ENCODE assay signal across 22 cellular contexts in the genomic region with DNA sequence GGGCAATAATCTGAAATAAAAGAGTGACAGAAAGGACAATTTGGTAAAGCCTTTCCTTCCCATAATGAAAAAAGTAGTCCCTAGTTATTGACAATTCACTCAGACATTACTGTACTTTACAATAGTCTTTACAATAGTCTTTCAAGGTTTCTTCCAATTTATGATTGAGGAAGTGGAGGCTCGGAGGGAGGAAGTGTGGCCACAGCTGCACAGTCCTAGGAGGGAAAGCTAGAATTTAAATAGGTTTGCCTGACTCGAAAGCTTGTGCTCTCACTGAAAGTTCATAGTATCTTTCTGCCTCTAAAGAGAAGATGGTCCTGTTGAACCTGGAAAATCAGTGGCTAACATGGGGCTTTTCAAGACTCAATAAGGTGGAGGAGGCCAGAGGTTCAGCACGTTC.
DNase-seq lines count a peak whose midpoint lies in the region; ATAC-seq and TF ChIP-seq lines count a peak whose summit lies in the region.
"Had no signal": no experiment of that assay in that cellular context is flagged by ENCODE, and none has a peak within 500 bp of the region (broad histone marks: within the 10 kb centered on the region; RNA-seq: fewer than 3 reads in every experiment).

No MANE protein-coding gene starts in this region.

- no peak overlapping the region for H3K4me3 Mint-ChIP-seq in glutamatergic neuron (ENCODE audit: unreplicated experiment)
- H3K4me3 Mint-ChIP-seq in effector memory CD8-positive, alpha-beta T cell = no peak overlapping the region
- H3K4me3 Mint-ChIP-seq: activated naive CD8-positive, alpha-beta T cell; activated T-cell treated with anti-CD3 and anti-CD28 coated beads, Interleukin-2, amount 50 U/mL, for 4 hours; neural progenitor cell had no signal

- H3K9me3 ChIP-seq in KOPT-K1 (ENCODE audit: insufficient read depth, low read length, poor library complexity, severe bottlenecking) = no peaks in the 10 kb centered on the region
- H3K9me3 ChIP-seq: SJCRH30, uterus had no signal

- H3K27ac ChIP-seq in KOPT-K1 (ENCODE audit: low read depth, low read length, poor library complexity, severe bottlenecking) = peak overlapping the region; percentile 41
- H3K27ac ChIP-seq: brain microvascular endothelial cell, neural progenitor cell, SJCRH30, uterus had no signal

- H3K36me3 ChIP-seq in KOPT-K1 (ENCODE audit: insufficient read depth, low read length) = no peaks in the 10 kb centered on the region
- H3K36me3 ChIP-seq: neural progenitor cell, SJCRH30, uterus had no signal

- TF ChIP-seq CTCF in glutamatergic neuron (IDR thresholded peaks at IDR 0.05; ENCODE audit: partially characterized antibody, unreplicated experiment) = no peak

- DNase-seq in CD1c-positive myeloid dendritic cell (ENCODE audit: extremely low spot score) (peak; percentile 42), SIG-M5 treated with dmso at 0.1 percent for 504 hours (lab: John Stamatoyannopoulos, UW; ENCODE audit: unreplicated experiment) (peak; percentile 88), glutamatergic neuron (no peak), dedifferentiated amniotic fluid mesenchymal stem cell (ENCODE audit: extremely low spot score) (no peak), NCI-H345 treated with DMSO at 0.1 percent for 48 hours (lab: John Stamatoyannopoulos, UW; ENCODE audit: unreplicated experiment) (no peak)
- DNase-seq in effector memory CD8-positive, alpha-beta T cell = no peak
- DNase-seq in effector CD4-positive, alpha-beta T cell = no peak
- DNase-seq: activated T-cell treated with anti-CD3 and anti-CD28 coated beads, Interleukin-2, amount 50 U/mL, for 4 hours; brain microvascular endothelial cell; COR-L47; EL; islet precursor cell; NCI-H1417 treated with DMSO at 0.1 percent for 48 hours; NCI-H226; retina; stimulated activated CD4-positive, alpha-beta T cell treated with anti-CD3 and anti-CD28 coated beads, Interleukin-15, amount 100 ng/mL, for 24 hours; T1000; uterus had no signal

- ATAC-seq in effector memory CD8-positive, alpha-beta T cell (replicated peaks) = no peak
- ATAC-seq: activated T-cell treated with anti-CD3 and anti-CD28 coated beads, Interleukin-2, amount 50 U/mL, for 4 hours had no signal

- peaks cover 4% of the 10 kb centered on the region for H3K9me3 Mint-ChIP-seq in glutamatergic neuron (ENCODE audit: unreplicated experiment)
- H3K9me3 Mint-ChIP-seq in effector memory CD8-positive, alpha-beta T cell = no peaks in the 10 kb centered on the region
- H3K9me3 Mint-ChIP-seq: activated T-cell treated with anti-CD3 and anti-CD28 coated beads, Interleukin-2, amount 50 U/mL, for 4 hours; neural progenitor cell had no signal

- H3K36me3 Mint-ChIP-seq in glutamatergic neuron (ENCODE audit: unreplicated experiment) = no peaks in the 10 kb centered on the region
- H3K36me3 Mint-ChIP-seq in effector memory CD8-positive, alpha-beta T cell (ENCODE audit: insufficient read depth) = peaks cover 4% of the 10 kb centered on the region
- H3K36me3 Mint-ChIP-seq: neural progenitor cell had no signal

- peaks cover 54% of the 10 kb centered on the region for H3K4me1 Mint-ChIP-seq in glutamatergic neuron (ENCODE audit: low read depth, unreplicated experiment)
- H3K4me1 Mint-ChIP-seq in effector memory CD8-positive, alpha-beta T cell (ENCODE audit: low read depth in 2 of 2) = no peaks in the 10 kb centered on the region

- no peaks in the 10 kb centered on the region for H3K27me3 Mint-ChIP-seq in glutamatergic neuron (ENCODE audit: unreplicated experiment)
- H3K27me3 Mint-ChIP-seq in effector memory CD8-positive, alpha-beta T cell = no peaks in the 10 kb centered on the region
- H3K27me3 Mint-ChIP-seq: activated naive CD8-positive, alpha-beta T cell had no signal

- peak overlapping the region; percentile 87 for H3K27ac Mint-ChIP-seq in glutamatergic neuron (ENCODE audit: unreplicated experiment)
- H3K27ac Mint-ChIP-seq in effector memory CD8-positive, alpha-beta T cell = no peak overlapping the region
- H3K27ac Mint-ChIP-seq: activated naive CD8-positive, alpha-beta T cell; neural progenitor cell had no signal

Comparison
In these comparisons a context has a peak if more than half of its experiments do, and no peak if none do; other contexts are left out.
1. DNase-seq: peak in CD1c-positive myeloid dendritic cell (single experiment) and SIG-M5 treated with dmso at 0.1 percent for 504 hours (single experiment); none in glutamatergic neuron (single experiment), effector memory CD8-positive, alpha-beta T cell (0 of 3), dedifferentiated amniotic fluid mesenchymal stem cell (single experiment), effector CD4-positive, alpha-beta T cell (single experiment) and NCI-H345 treated with DMSO at 0.1 percent for 48 hours (single experiment).